Comparison of ENCODE assay signal across 19 cellular contexts in the genomic region with DNA sequence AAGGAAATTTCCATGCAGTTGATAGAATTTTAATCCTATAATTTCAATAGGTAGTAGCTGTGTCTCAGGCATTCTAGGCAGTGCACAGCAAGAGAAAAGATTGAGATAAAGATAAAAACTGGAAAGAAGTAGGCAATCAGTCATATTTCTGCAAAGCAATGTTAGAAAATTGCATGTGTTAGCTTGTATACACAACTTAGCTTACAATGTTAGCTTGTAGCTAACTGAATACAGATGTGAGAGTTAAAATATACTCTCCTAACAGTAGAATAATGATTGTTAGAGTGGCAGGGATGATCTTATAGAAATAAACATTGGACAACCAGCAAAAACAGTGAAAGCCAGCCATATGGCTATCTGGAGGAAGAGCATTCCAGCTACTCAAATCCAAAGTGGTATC. TPM values are rescaled to one million over a fixed set of nuclear protein-coding genes. Genes with fewer than 3 reads are reported as not detected.
DNase-seq lines count a peak whose midpoint lies in the region; ATAC-seq and TF ChIP-seq lines count a peak whose summit lies in the region.
"Had no signal": no experiment of that assay in that cellular context is flagged by ENCODE, and none has a peak within 500 bp of the region (broad histone marks: within the 10 kb centered on the region; RNA-seq: fewer than 3 reads in every experiment).

No MANE protein-coding gene starts in this region.

- H3F3A ChIP-seq in GM23248 (ENCODE audit: insufficient read depth), result peaks cover 48% of the 10 kb centered on the region
- H3F3A ChIP-seq in MM.1S (ENCODE audit: insufficient read depth, low read length), result peaks cover 20% of the 10 kb centered on the region

- H4K20me1 ChIP-seq in GM23248 (ENCODE audit: insufficient read depth) (no peaks in the 10 kb centered on the region), MM.1S (ENCODE audit: insufficient read depth, low read length) (no peaks in the 10 kb centered on the region)

- H3K27ac Mint-ChIP-seq in CD4-positive, CD25-positive, alpha-beta regulatory T cell, result peak overlapping the region; percentile 93 to 98 (median 97)
- H3K27ac Mint-ChIP-seq in activated CD4-positive, alpha-beta memory T cell treated with anti-CD3 and anti-CD28 coated beads, Interleukin-2, amount 10 ng/mL, durations not matched to agents 7 days and 5 days, result peak overlapping the region; percentile 87
- peak overlapping the region; percentile 92 to 100 (median 96) for H3K27ac Mint-ChIP-seq in immature natural killer cell
- H3K27ac Mint-ChIP-seq in type B pancreatic cell, result no peak overlapping the region

- peak overlapping the region; percentile 97 for H3K27ac ChIP-seq in CD4-positive, CD25-positive, alpha-beta regulatory T cell (ENCODE audit: insufficient read depth, low read length, poor library complexity, severe bottlenecking)
- H3K27ac ChIP-seq in GM23248 (peak overlapping the region; percentile 79), coronary artery (no peak overlapping the region), MM.1S (ENCODE audit: low read length) (no peak overlapping the region)
- H3K27ac ChIP-seq: epithelial cell of prostate, WERI-Rb-1 had no signal

- in situ Hi-C loops in GM23248 (cut with MboI), result no loop called here

- H3K4me3 ChIP-seq in CD4-positive, CD25-positive, alpha-beta regulatory T cell (ENCODE audit: low read depth, low read length), result peak overlapping the region; percentile 80
- no peak overlapping the region for H3K4me3 ChIP-seq in GM23248
- H3K4me3 ChIP-seq in coronary artery, result no peak overlapping the region
- H3K4me3 ChIP-seq in MM.1S (ENCODE audit: low read length), result no peak overlapping the region
- H3K4me3 ChIP-seq: heart left ventricle had no signal

- H2AFZ ChIP-seq in GM23248 (no peak overlapping the region), MM.1S (ENCODE audit: low read length) (no peak overlapping the region)

- H3K4me1 Mint-ChIP-seq in CD4-positive, CD25-positive, alpha-beta regulatory T cell, result peaks cover 51 to 88% (median 77%) of the 10 kb centered on the region in 4 donors
- peaks cover 87% of the 10 kb centered on the region for H3K4me1 Mint-ChIP-seq in activated CD4-positive, alpha-beta memory T cell treated with anti-CD3 and anti-CD28 coated beads, Interleukin-2, amount 10 ng/mL, durations not matched to agents 7 days and 5 days
- H3K4me1 Mint-ChIP-seq in immature natural killer cell (peaks cover 85 to 99% of the 10 kb centered on the region in 2 donors), type B pancreatic cell (ENCODE audit: unreplicated experiment) (no peaks in the 10 kb centered on the region)

- peak overlapping the region; percentile 17 to 88 (median 74) for H3K4me3 Mint-ChIP-seq in CD4-positive, CD25-positive, alpha-beta regulatory T cell
- H3K4me3 Mint-ChIP-seq in activated CD4-positive, alpha-beta memory T cell treated with anti-CD3 and anti-CD28 coated beads, Interleukin-2, amount 10 ng/mL, durations not matched to agents 7 days and 5 days, result no peak overlapping the region
- H3K4me3 Mint-ChIP-seq in immature natural killer cell (peak overlapping the region; percentile 63 to 78 (median 72)), type B pancreatic cell (no peak overlapping the region)

- H3K4me1 ChIP-seq in CD4-positive, CD25-positive, alpha-beta regulatory T cell (ENCODE audit: control insufficient read depth, insufficient read depth, low read length, poor library complexity, severe bottlenecking), result peaks cover 95% of the 10 kb centered on the region
- H3K4me1 ChIP-seq in GM23248 (ENCODE audit: insufficient read depth) (peaks cover 70% of the 10 kb centered on the region), MM.1S (ENCODE audit: low read length) (peaks cover 42% of the 10 kb centered on the region)

- H3K36me3 ChIP-seq in CD4-positive, CD25-positive, alpha-beta regulatory T cell (ENCODE audit: control insufficient read depth, insufficient read depth, low read length), result peaks cover 63% of the 10 kb centered on the region
- no peaks in the 10 kb centered on the region for H3K36me3 ChIP-seq in GM23248 (ENCODE audit: low read depth)
- H3K36me3 ChIP-seq in MM.1S (replicated peaks; ENCODE audit: insufficient read depth, low read length), result no peaks in the 10 kb centered on the region
- H3K36me3 ChIP-seq: WERI-Rb-1 had no signal

- H3K9me2 ChIP-seq in GM23248 (ENCODE audit: insufficient read depth) (no peaks in the 10 kb centered on the region), MM.1S (replicated peaks; ENCODE audit: insufficient read depth, low read length) (no peaks in the 10 kb centered on the region)

- H3K79me2 ChIP-seq in GM23248 (ENCODE audit: insufficient read depth), result no peaks in the 10 kb centered on the region
- no peaks in the 10 kb centered on the region for H3K79me2 ChIP-seq in MM.1S (ENCODE audit: low read length)

- no peak for ATAC-seq in CD4-positive, CD25-positive, alpha-beta regulatory T cell (ENCODE audit: low read depth in 2 of 2)
- ATAC-seq: heart left ventricle, left cardiac atrium had no signal

- CTCF ChIA-PET in activated CD4-positive, alpha-beta memory T cell treated with anti-CD3 and anti-CD28 coated beads, Interleukin-2, amount 10 ng/mL, durations not matched to agents 7 days and 5 days (lab: Charles Lee), result interaction anchor here (1.4 to 6.2 kb wide), 4 partner anchors 10 to 47 kb away, joined by 4 to 33 read pairs (median 8); no protein-coding TSS in a partner anchor

- H3K9me3 Mint-ChIP-seq in CD4-positive, CD25-positive, alpha-beta regulatory T cell, result no peaks in the 10 kb centered on the region
- no peaks in the 10 kb centered on the region for H3K9me3 Mint-ChIP-seq in activated CD4-positive, alpha-beta memory T cell treated with anti-CD3 and anti-CD28 coated beads, Interleukin-2, amount 10 ng/mL, durations not matched to agents 7 days and 5 days
- no peaks in the 10 kb centered on the region for H3K9me3 Mint-ChIP-seq in immature natural killer cell
- no peaks in the 10 kb centered on the region for H3K9me3 Mint-ChIP-seq in type B pancreatic cell

- peak overlapping the region; percentile 48 for H3K4me2 ChIP-seq in GM23248 (ENCODE audit: unreplicated experiment)
- H3K4me2 ChIP-seq in MM.1S (ENCODE audit: low read depth, low read length), result no peak overlapping the region

- no peak for TF ChIP-seq CTCF in type B pancreatic cell (conservative IDR thresholded peaks at IDR 0.05)
- TF ChIP-seq CTCF in coronary artery (IDR thresholded peaks at IDR 0.05), result no peak
- TF ChIP-seq CTCF in MM.1S (IDR thresholded peaks at IDR 0.05; ENCODE audit: low read length), result no peak

- H3K27me3 ChIP-seq in CD4-positive, CD25-positive, alpha-beta regulatory T cell (ENCODE audit: control insufficient read depth, insufficient read depth, low read length), result no peaks in the 10 kb centered on the region
- H3K27me3 ChIP-seq in GM23248 (replicated peaks; ENCODE audit: insufficient read depth) (no peaks in the 10 kb centered on the region), MM.1S (replicated peaks; ENCODE audit: insufficient read depth, low read length) (no peaks in the 10 kb centered on the region)
- H3K27me3 ChIP-seq: heart left ventricle had no signal

- peaks cover 59% of the 10 kb centered on the region for H3K36me3 Mint-ChIP-seq in CD4-positive, CD25-positive, alpha-beta regulatory T cell
- peaks cover 79% of the 10 kb centered on the region for H3K36me3 Mint-ChIP-seq in activated CD4-positive, alpha-beta memory T cell treated with anti-CD3 and anti-CD28 coated beads, Interleukin-2, amount 10 ng/mL, durations not matched to agents 7 days and 5 days (ENCODE audit: low read depth)
- H3K36me3 Mint-ChIP-seq in immature natural killer cell (peaks cover 28 to 47% (median 32%) of the 10 kb centered on the region in 3 donors), type B pancreatic cell (no peaks in the 10 kb centered on the region)

- no peaks in the 10 kb centered on the region for H3K9me3 ChIP-seq in CD4-positive, CD25-positive, alpha-beta regulatory T cell (ENCODE audit: control insufficient read depth in 2 of 2, low read length in 2 of 2)
- H3K9me3 ChIP-seq in GM23248 (ENCODE audit: low read depth) (no peaks in the 10 kb centered on the region), MM.1S (replicated peaks; ENCODE audit: insufficient read depth, low read length) (no peaks in the 10 kb centered on the region)
- H3K9me3 ChIP-seq: heart left ventricle had no signal

- no peaks in the 10 kb centered on the region for H3K27me3 Mint-ChIP-seq in CD4-positive, CD25-positive, alpha-beta regulatory T cell
- H3K27me3 Mint-ChIP-seq in activated CD4-positive, alpha-beta memory T cell treated with anti-CD3 and anti-CD28 coated beads, Interleukin-2, amount 10 ng/mL, durations not matched to agents 7 days and 5 days, result no peaks in the 10 kb centered on the region
- peaks cover 0 to 14% (median 3%) of the 10 kb centered on the region in 3 donors for H3K27me3 Mint-ChIP-seq in immature natural killer cell (ENCODE audit: low read depth in 3 of 3)
- H3K27me3 Mint-ChIP-seq in type B pancreatic cell, result no peaks in the 10 kb centered on the region

- peak overlapping the region; percentile 24; the same call in 1 of the 2 replicates for H3K9ac ChIP-seq in GM23248
- no peak overlapping the region for H3K9ac ChIP-seq in MM.1S (ENCODE audit: low read length)

- DNase-seq in CD4-positive, CD25-positive, alpha-beta regulatory T cell, result no peak
- DNase-seq in GM23248, result no peak
- no peak for DNase-seq in activated CD4-positive, alpha-beta memory T cell treated with anti-CD3 and anti-CD28 coated beads, Interleukin-2, amount 10 ng/mL, durations not matched to agents 7 days and 5 days
- no peak for DNase-seq in immature natural killer cell
- no peak for DNase-seq in type B pancreatic cell (ENCODE audit: extremely low spot score, unreplicated experiment)
- no peak for DNase-seq in coronary artery (ENCODE audit: low spot score)
- DNase-seq in LoVo (ENCODE audit: low spot score), result no peak
- DNase-seq in MM.1S, result no peak
- DNase-seq: heart left ventricle; KG1; left cardiac atrium; NCI-H187 treated with DMSO at 0.1 percent for 48 hours; NCI-H69; Right ventricle myocardium superior; stimulated activated CD4-positive, alpha-beta T cell treated with anti-CD3 and anti-CD28 coated beads, Interleukin-2, amount 100 ng/mL, for 48 hours; WERI-Rb-1 had no signal

- POLR2A ChIA-PET in activated CD4-positive, alpha-beta memory T cell treated with anti-CD3 and anti-CD28 coated beads, Interleukin-2, amount 10 ng/mL, durations not matched to agents 7 days and 5 days (lab: Charles Lee), result interaction anchor here (0.5 to 10.3 kb wide), 13 partner anchors 9 to 69 kb away, joined by 3 to 251 read pairs (median 6); a partner anchor contains a TSS

RNA-seq across cellular contexts. Expression of a gene that starts 29.0 kb away (rescaled TPM):
- total RNA-seq in CD4-positive, CD25-positive, alpha-beta regulatory T cell, result 946 TPM
- 1,000 to 10,000 TPM; 1,055 to 1,099 (median 1,073) TPM for polyA plus RNA-seq in CD4-positive, CD25-positive, alpha-beta regulatory T cell
- total RNA-seq in GM23248 (2014; rRNA removed; shearing (Covaris generic)), result 0.38 and 0.86 TPM in 2 replicates
- polyA plus RNA-seq in GM23248 (2016; fragmentation: Nextera tagmentation; extraction: Ambion mirVana) (0.66 and 0.70 TPM in 2 replicates), immature natural killer cell (1,000 to 10,000 TPM in 2 of 3 donors, 100 to 1,000 TPM in 1; 1,000 to 1,490 (median 1,080) TPM)
- total RNA-seq in activated CD4-positive, alpha-beta memory T cell treated with anti-CD3 and anti-CD28 coated beads, Interleukin-2, amount 10 ng/mL, durations not matched to agents 7 days and 5 days, result 100 to 1,000 TPM; 724 to 731 TPM
- total RNA-seq in type B pancreatic cell (ENCODE audit: low replicate concordance), result not detected in 2 replicates
- total RNA-seq: G401, renal cortical epithelial cell had no signal

Comparison
In these comparisons a context has a peak if more than half of its experiments do, and no peak if none do; other contexts are left out.
1. H3K27ac ChIP-seq: peak in CD4-positive, CD25-positive, alpha-beta regulatory T cell (single experiment) and GM23248 (single experiment); none in coronary artery (0 of 2) and MM.1S (single experiment).
2. H3K4me3 Mint-ChIP-seq: peak in CD4-positive, CD25-positive, alpha-beta regulatory T cell (4 of 4) and immature natural killer cell (5 of 5); none in activated CD4-positive, alpha-beta memory T cell treated with anti-CD3 and anti-CD28 coated beads, Interleukin-2, amount 10 ng/mL, durations not matched to agents 7 days and 5 days (single experiment) and type B pancreatic cell (single experiment).
3. RNA of a gene that starts 29.0 kb away (total RNA-seq): 946 TPM in CD4-positive, CD25-positive, alpha-beta regulatory T cell (single experiment) and 724 to 731 TPM in activated CD4-positive, alpha-beta memory T cell treated with anti-CD3 and anti-CD28 coated beads, Interleukin-2, amount 10 ng/mL, durations not matched to agents 7 days and 5 days; 0.38 to 0.86 TPM in GM23248 and not detected in type B pancreatic cell; every median in the first group is over 100 times any median in the second.